ENCODE assay signal across 25 cellular contexts in the genomic region with DNA sequence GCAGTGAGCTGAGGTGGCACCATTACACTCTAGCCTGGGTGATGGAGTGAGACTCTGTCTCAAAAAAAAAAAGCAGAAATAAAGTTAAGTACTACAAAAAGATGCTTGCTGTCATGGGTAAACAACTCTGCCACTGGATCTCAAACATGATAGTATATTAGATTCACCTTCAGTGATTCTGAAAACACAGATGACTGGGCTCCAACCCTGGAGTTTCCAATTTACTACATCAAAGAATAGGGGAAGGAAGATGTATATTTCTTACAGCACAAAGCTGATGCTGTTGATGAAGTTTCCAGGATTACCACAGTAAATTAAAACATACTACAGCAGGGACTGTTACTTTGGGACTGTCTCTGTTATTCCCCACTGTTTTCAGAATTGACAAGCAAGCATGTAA.
"Had no signal": no experiment of that assay in that cellular context is flagged by ENCODE, and none has a peak within 500 bp of the region (broad histone marks: within the 10 kb centered on the region; RNA-seq: fewer than 3 reads in every experiment).

No MANE protein-coding gene starts in this region.

- ATAC-seq: effector memory CD8-positive, alpha-beta T cell; esophagus mucosa; gastrocnemius medialis; heart right ventricle; left cardiac atrium; left lung; left ventricle myocardium superior; lower lobe of right lung; mucosa of descending colon; naive thymus-derived CD8-positive, alpha-beta T cell had no signal

- H3K4me3 Mint-ChIP-seq: dendritic cell treated with granulocyte-macrophage colony-stimulating factor and Interleukin-4, amounts not matched to agents 40 ng/mL and 50 ng/mL, for 4 days; effector memory CD8-positive, alpha-beta T cell; endodermal cell; mesothelial cell of epicardium; naive B cell; naive thymus-derived CD8-positive, alpha-beta T cell had no signal

- DNase-seq: cortex of kidney; effector CD8-positive, alpha-beta T cell; effector memory CD8-positive, alpha-beta T cell; endodermal cell; erythroblast; esophagus squamous epithelium; foreskin fibroblast; foreskin melanocyte; gastrocnemius medialis; glutamatergic neuron; head of caudate nucleus; heart right ventricle; hippocampal formation; left cardiac atrium; left lung; left ventricle myocardium superior; lower lobe of right lung; mesenchymal stem cell; mucosa of descending colon; naive B cell; naive thymus-derived CD8-positive, alpha-beta T cell had no signal

- H3K27me3 ChIP-seq: esophagus squamous epithelium, gastrocnemius medialis, heart right ventricle, left lung had no signal

- H3K27ac Mint-ChIP-seq: dendritic cell treated with granulocyte-macrophage colony-stimulating factor and Interleukin-4, amounts not matched to agents 40 ng/mL and 50 ng/mL, for 4 days; effector memory CD8-positive, alpha-beta T cell; endodermal cell; mesothelial cell of epicardium; naive thymus-derived CD8-positive, alpha-beta T cell had no signal

- H3K4me3 ChIP-seq: esophagus squamous epithelium, gastrocnemius medialis, heart right ventricle, left lung, lower lobe of right lung, mucosa of descending colon had no signal

- H3K27ac ChIP-seq: epithelial cell of prostate, esophagus squamous epithelium, gastrocnemius medialis, heart right ventricle, left lung, lower lobe of right lung had no signal

- H3K27me3 Mint-ChIP-seq: dendritic cell treated with granulocyte-macrophage colony-stimulating factor and Interleukin-4, amounts not matched to agents 40 ng/mL and 50 ng/mL, for 4 days; effector memory CD8-positive, alpha-beta T cell; naive B cell; naive thymus-derived CD8-positive, alpha-beta T cell had no signal
